ENCODE assay signal across 14 cellular contexts in the genomic region with DNA sequence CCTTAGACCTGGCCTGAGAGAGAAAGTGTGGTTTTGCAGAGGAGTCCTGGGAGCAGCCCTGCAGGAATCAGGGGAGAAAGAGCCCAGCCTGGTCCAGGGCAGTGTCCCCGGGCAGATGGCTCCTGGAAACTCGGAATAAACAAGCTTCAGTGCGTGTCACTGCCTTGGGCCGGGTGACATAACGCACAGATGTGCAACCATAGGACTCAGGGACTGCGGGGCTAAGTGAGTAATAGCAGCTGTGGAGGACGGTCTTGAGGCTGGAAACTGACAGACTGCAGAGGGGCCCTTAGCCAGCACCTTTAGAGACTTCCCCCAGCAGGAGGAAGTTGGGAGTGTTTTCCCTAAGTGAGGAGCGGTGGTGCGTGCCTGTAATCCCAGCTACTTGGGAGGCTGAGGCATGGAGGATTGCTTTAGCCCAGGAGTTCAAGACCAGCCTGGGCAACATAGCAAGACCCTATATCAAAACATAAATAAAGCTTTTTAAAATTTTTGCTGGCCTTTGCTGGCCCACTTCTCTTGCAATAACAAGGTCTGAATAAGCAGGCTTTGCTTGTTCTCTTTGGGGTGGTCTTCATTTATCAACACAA. TPM values are rescaled to one million over a fixed set of nuclear protein-coding genes. Genes with fewer than 3 reads are reported as not detected.
DNase-seq lines count a peak whose midpoint lies in the region; ATAC-seq and TF ChIP-seq lines count a peak whose summit lies in the region.
"Had no signal": no experiment of that assay in that cellular context is flagged by ENCODE, and none has a peak within 500 bp of the region (broad histone marks: within the 10 kb centered on the region; RNA-seq: fewer than 3 reads in every experiment).

No MANE protein-coding gene starts in this region.

- H3K27me3 Mint-ChIP-seq in T-helper 17 cell (peaks cover 20% of the 10 kb centered on the region), memory B cell (no peaks in the 10 kb centered on the region)

- H3K4me3 Mint-ChIP-seq in T-helper 17 cell (no peak overlapping the region), memory B cell (no peak overlapping the region)
- H3K4me3 Mint-ChIP-seq: activated naive CD8-positive, alpha-beta T cell treated with anti-CD3 and anti-CD28 coated beads, Interleukin-2, amount 10 ng/mL, durations not matched to agents 7 days and 5 days had no signal

- DNase-seq in Right ventricle myocardium inferior (ENCODE audit: missing footprints) (peak; percentile 62), cardiac septum (ENCODE audit: low spot score) (no peak), T-helper 17 cell (no peak), memory B cell (ENCODE audit: low spot score in 2 of 2) (no peak), ascending aorta (ENCODE audit: low spot score in 2 of 2) (no peak), germinal center (ENCODE audit: low spot score) (no peak), NCI-H2196 treated with DMSO at 0.1 percent for 48 hours (lab: John Stamatoyannopoulos, UW; ENCODE audit: unreplicated experiment) (no peak)
- no peak for DNase-seq in effector CD8-positive, alpha-beta T cell (lab: John Stamatoyannopoulos, UW)
- DNase-seq: activated CD8-positive, alpha-beta memory T cell treated with anti-CD3 and anti-CD28 coated beads, Interleukin-2, amount 50 U/mL, for 48 hours; activated naive CD8-positive, alpha-beta T cell treated with anti-CD3 and anti-CD28 coated beads, Interleukin-2, amount 10 ng/mL, durations not matched to agents 7 days and 5 days; NCI-H1436; NCI-H69 had no signal

- H3K36me3 Mint-ChIP-seq in T-helper 17 cell (ENCODE audit: low read depth): no peaks in the 10 kb centered on the region
- H3K36me3 Mint-ChIP-seq in memory B cell: no peaks in the 10 kb centered on the region
- H3K36me3 Mint-ChIP-seq: activated naive CD8-positive, alpha-beta T cell treated with anti-CD3 and anti-CD28 coated beads, Interleukin-2, amount 10 ng/mL, durations not matched to agents 7 days and 5 days had no signal

- ATAC-seq in Right ventricle myocardium inferior (no peak), T-helper 17 cell (no peak), memory B cell (ENCODE audit: low read depth) (no peak)

- no peaks in the 10 kb centered on the region for H3K27me3 ChIP-seq in ascending aorta
- H3K27me3 ChIP-seq: suprapubic skin had no signal

- no peaks in the 10 kb centered on the region for H3K9me3 Mint-ChIP-seq in memory B cell
- H3K9me3 Mint-ChIP-seq: activated naive CD8-positive, alpha-beta T cell treated with anti-CD3 and anti-CD28 coated beads, Interleukin-2, amount 10 ng/mL, durations not matched to agents 7 days and 5 days had no signal

- peaks cover 7% of the 10 kb centered on the region for H3K4me1 Mint-ChIP-seq in T-helper 17 cell
- H3K4me1 Mint-ChIP-seq in memory B cell: peaks cover 35% of the 10 kb centered on the region

- no peak for TF ChIP-seq CTCF in ascending aorta (IDR thresholded peaks at IDR 0.05)

- intact Hi-C loops in Right ventricle myocardium inferior (cut with DNase I) (no loop called here), cardiac septum (cut with DNase I) (no loop called here), ascending aorta (cut with DNase I) (no loop called here)

- H3K27ac ChIP-seq in ascending aorta: no peak overlapping the region
- H3K27ac ChIP-seq: suprapubic skin had no signal

- no peaks in the 10 kb centered on the region for H3K9me3 ChIP-seq in T-helper 17 cell (ENCODE audit: control insufficient read depth, low read length, poor library complexity, severe bottlenecking)
- H3K9me3 ChIP-seq in ascending aorta: no peaks in the 10 kb centered on the region
- H3K9me3 ChIP-seq: suprapubic skin had no signal

- H3K4me1 ChIP-seq in ascending aorta: peaks cover 8 to 16% of the 10 kb centered on the region in 2 donors

- no peak overlapping the region for H3K4me3 ChIP-seq in ascending aorta
- H3K4me3 ChIP-seq: lung, suprapubic skin had no signal

- no peaks in the 10 kb centered on the region for H3K36me3 ChIP-seq in ascending aorta
- H3K36me3 ChIP-seq: suprapubic skin had no signal

- H3K27ac Mint-ChIP-seq in T-helper 17 cell (peak overlapping the region; percentile 19), memory B cell (peak overlapping the region; percentile 84)
- H3K27ac Mint-ChIP-seq: activated naive CD8-positive, alpha-beta T cell treated with anti-CD3 and anti-CD28 coated beads, Interleukin-2, amount 10 ng/mL, durations not matched to agents 7 days and 5 days had no signal

RNA-seq across cellular contexts. Expression of gene CLIP2, which starts 5.3 kb away (rescaled TPM):
- total RNA-seq in Right ventricle myocardium inferior (7.5 TPM), cardiac septum (9.9 TPM), T-helper 17 cell (10 to 100 TPM in 1 of 2 donors, 1 to 10 TPM in 1; 3.2 to 13.4 TPM), ascending aorta (50.2 TPM)

RNA-seq across cellular contexts. Expression of gene RFC2, which starts 29.8 kb away (rescaled TPM):
- total RNA-seq in Right ventricle myocardium inferior: 12.4 TPM
- total RNA-seq in cardiac septum: 8.3 TPM
- total RNA-seq in T-helper 17 cell: 10 to 100 TPM in 1 of 2 donors, 1 to 10 TPM in 1; 9.5 to 12.4 TPM
- total RNA-seq in ascending aorta: 37.7 TPM
